In genomic region chr19:46133777-46134231, GRCh38 we compare ENCODE assay signal across 10 cellular contexts. TPM values are rescaled to one million over a fixed set of nuclear protein-coding genes. Genes with fewer than 3 reads are reported as not detected.
DNase-seq lines count a peak whose midpoint lies in the region; ATAC-seq and TF ChIP-seq lines count a peak whose summit lies in the region.
"Had no signal": no experiment of that assay in that cellular context is flagged by ENCODE, and none has a peak within 500 bp of the region (broad histone marks: within the 10 kb centered on the region; RNA-seq: fewer than 3 reads in every experiment).

No MANE protein-coding gene starts in this region.

- H3K27me3 ChIP-seq in cardiac muscle cell (no peaks in the 10 kb centered on the region), duodenal mucosa (ENCODE audit: control insufficient read depth in 1 of 2, insufficient read depth in 2 of 2, low read length in 2 of 2) (no peaks in the 10 kb centered on the region), mucosa of rectum (ENCODE audit: control insufficient read depth in 2 of 2, insufficient read depth in 2 of 2, low read length in 2 of 2) (no peaks in the 10 kb centered on the region), upper lobe of left lung (no peaks in the 10 kb centered on the region)

- peak overlapping the region; percentile 99 for H3K27ac ChIP-seq in cardiac muscle cell
- peak overlapping the region; percentile 3 for H3K27ac ChIP-seq in duodenal mucosa (ENCODE audit: low read depth, low read length)
- peak overlapping the region; percentile 17 to 32 for H3K27ac ChIP-seq in mucosa of rectum (ENCODE audit: low read depth in 2 of 2, low read length in 2 of 2)
- H3K27ac ChIP-seq in upper lobe of left lung, result peak overlapping the region in 3 of 4 donors; percentile 1 to 45 (median 23)

- no peak overlapping the region for H3K4me3 ChIP-seq in cardiac muscle cell
- no peak overlapping the region for H3K4me3 ChIP-seq in duodenal mucosa (ENCODE audit: low read depth in 1 of 2, low read length in 2 of 2)
- no peak overlapping the region for H3K4me3 ChIP-seq in mucosa of rectum (ENCODE audit: low read length in 2 of 2)
- H3K4me3 ChIP-seq in upper lobe of left lung, result no peak overlapping the region

- ATAC-seq in Right ventricle myocardium inferior (no peak), upper lobe of left lung (ENCODE audit: low FRiP score in 2 of 2) (no peak)
- ATAC-seq: effector memory CD8-positive, alpha-beta T cell had no signal

- TF ChIP-seq CTCF in cardiac muscle cell (IDR thresholded peaks at IDR 0.05; ENCODE audit: low read depth, low read length), result no peak
- TF ChIP-seq CTCF in upper lobe of left lung (IDR thresholded peaks at IDR 0.05), result no peak

- intact Hi-C loops in Right ventricle myocardium inferior (cut with DNase I), result no loop called here

- H3K36me3 ChIP-seq in cardiac muscle cell (no peaks in the 10 kb centered on the region), duodenal mucosa (ENCODE audit: control insufficient read depth in 1 of 2, insufficient read depth in 2 of 2, low read length in 2 of 2) (no peaks in the 10 kb centered on the region), mucosa of rectum (ENCODE audit: control insufficient read depth in 2 of 2, insufficient read depth in 2 of 2, low read length in 2 of 2) (no peaks in the 10 kb centered on the region), upper lobe of left lung (no peaks in the 10 kb centered on the region)

- no peak for TF ChIP-seq EP300 in upper lobe of left lung (IDR thresholded peaks at IDR 0.05)

- H3K4me1 ChIP-seq in cardiac muscle cell (ENCODE audit: low read depth) (peaks cover 14% of the 10 kb centered on the region), duodenal mucosa (ENCODE audit: control insufficient read depth in 1 of 2, insufficient read depth in 2 of 2, low read length in 2 of 2) (no peaks in the 10 kb centered on the region), mucosa of rectum (ENCODE audit: control insufficient read depth in 2 of 2, insufficient read depth in 2 of 2, low read length in 2 of 2) (no peaks in the 10 kb centered on the region), upper lobe of left lung (peaks cover 6 to 13% (median 9%) of the 10 kb centered on the region in 4 donors)

- DNase-seq in cardiac muscle cell (ENCODE audit: low read depth in 1 of 2, low spot score in 1 of 2) (no peak), Right ventricle myocardium inferior (ENCODE audit: missing footprints) (no peak), upper lobe of left lung (no peak), NCI-H1417 (lab: John Stamatoyannopoulos, UW) (no peak), amygdala (lab: John Stamatoyannopoulos, UW) (no peak)
- DNase-seq in stimulated activated naive CD4-positive, alpha-beta T cell (lab: John Stamatoyannopoulos, UW), result no peak
- DNase-seq: effector memory CD8-positive, alpha-beta T cell; NCI-H2081 treated with DMSO at 0.1 percent for 48 hours had no signal

- whole genome bisulfite sequencing in upper lobe of left lung, 2 donors, result 87 to 95% methylated on average over 1 of the region's 1 CpG

- H3K9me3 ChIP-seq in cardiac muscle cell (ENCODE audit: low read depth) (no peaks in the 10 kb centered on the region), duodenal mucosa (ENCODE audit: control insufficient read depth in 1 of 2, low read length in 2 of 2) (no peaks in the 10 kb centered on the region), mucosa of rectum (ENCODE audit: control insufficient read depth in 2 of 2, low read length in 2 of 2) (no peaks in the 10 kb centered on the region), upper lobe of left lung (no peaks in the 10 kb centered on the region)

- H3K9ac ChIP-seq in duodenal mucosa (ENCODE audit: low read depth in 1 of 2, low read length in 2 of 2), result no peak overlapping the region
- no peak overlapping the region for H3K9ac ChIP-seq in mucosa of rectum (ENCODE audit: low read depth in 1 of 2, low read length in 2 of 2)

- no peak for TF ChIP-seq POLR2A in upper lobe of left lung (IDR thresholded peaks at IDR 0.05)

RNA-seq across cellular contexts. Expression of gene IGFL3, which starts 9.3 kb away (rescaled TPM):
- total RNA-seq in cardiac muscle cell, result not detected in 2 replicates
- polyA plus RNA-seq in cardiac muscle cell, result 0.37 TPM in 1 of 2 replicates, not detected in the other
- not detected for total RNA-seq in Right ventricle myocardium inferior
- not detected for total RNA-seq in upper lobe of left lung

RNA-seq across cellular contexts. Expression of gene IGFL2, which starts 14.2 kb away (rescaled TPM):
- total RNA-seq in cardiac muscle cell (not detected in 2 replicates), Right ventricle myocardium inferior (not detected), upper lobe of left lung (under 1 TPM in 1 of 6 donors, not detected in 5; 0.51 TPM)
- 0.56 TPM in 1 of 2 replicates, not detected in the other for polyA plus RNA-seq in cardiac muscle cell

Comparison
In these comparisons a context has a peak if more than half of its experiments do, and no peak if none do; other contexts are left out.
1. H3K27ac ChIP-seq: peak in every context shown above with its lines; median percentile 99 in cardiac muscle cell; 24 in mucosa of rectum; 23 in upper lobe of left lung; 3 in duodenal mucosa.